21 cellular contexts compared by ENCODE assay signal in genomic region chr16:1165511-1165910, GRCh38. TPM values are rescaled to one million over a fixed set of nuclear protein-coding genes. Genes with fewer than 3 reads are reported as not detected.
DNase-seq lines count a peak whose midpoint lies in the region; ATAC-seq and TF ChIP-seq lines count a peak whose summit lies in the region.
"Had no signal": no experiment of that assay in that cellular context is flagged by ENCODE, and none has a peak within 500 bp of the region (broad histone marks: within the 10 kb centered on the region; RNA-seq: fewer than 3 reads in every experiment).

No MANE protein-coding gene starts in this region.

- WGBS in body of pancreas, 2 donors: 79% methylated on average over 9 of the region's 12 CpGs; no CpG with 5 or more reads in 1 of the 2 donors

- peak overlapping the region; percentile 40 for H3K27ac ChIP-seq in A673 (ENCODE audit: low read depth, low read length, poor library complexity, severe bottlenecking)
- H3K27ac ChIP-seq in rectal smooth muscle tissue (ENCODE audit: low read depth, low read length): peak overlapping the region; percentile 98
- H3K27ac ChIP-seq in body of pancreas: no peak overlapping the region
- no peak overlapping the region for H3K27ac ChIP-seq in CD8-positive, alpha-beta T cell (ENCODE audit: low read depth, low read length)
- H3K27ac ChIP-seq: 22Rv1, C4-2B had no signal

- H3K9me3 Mint-ChIP-seq in CD8-positive, alpha-beta T cell: no peaks in the 10 kb centered on the region
- H3K9me3 Mint-ChIP-seq: CD4-positive, CD25-positive, alpha-beta regulatory T cell; CD8-positive, alpha-beta memory T cell had no signal

- H3K27me3 Mint-ChIP-seq in CD8-positive, alpha-beta T cell (ENCODE audit: low read depth): no peaks in the 10 kb centered on the region
- H3K27me3 Mint-ChIP-seq: CD4-positive, CD25-positive, alpha-beta regulatory T cell had no signal

- DNase-seq in A673 (ENCODE audit: low spot score) (no peak), H7 (peak; percentile 69), left kidney (ENCODE audit: low read depth, low spot score) (peak; percentile 39), body of pancreas (no peak), Right ventricle myocardium inferior (ENCODE audit: missing footprints) (no peak)
- no peak for DNase-seq in CD8-positive, alpha-beta T cell
- DNase-seq: ACHN; AML-193; BE2C; CD4-positive, CD25-positive, alpha-beta regulatory T cell; CD8-positive, alpha-beta memory T cell; DMS 273 treated with DMSO at 0.1 percent for 48 hours; DMS79 treated with DMSO at 0.1 percent for 48 hours; GF-D8; GOT3; HCEC 1CT had no signal

- CTCF ChIA-PET in A673 (lab: Charles Lee): no interaction called here
- CTCF ChIA-PET in CD8-positive, alpha-beta T cell (lab: Charles Lee): no interaction called here

- ATAC-seq in body of pancreas (no peak), GM21423 (IDR thresholded peaks at IDR 0.05; ENCODE audit: unreplicated experiment) (no peak), Right ventricle myocardium inferior (no peak)
- no peak for ATAC-seq in CD8-positive, alpha-beta T cell

- no peaks in the 10 kb centered on the region for H3K27me3 ChIP-seq in A673 (replicated peaks; ENCODE audit: insufficient read depth, low read depth, low read length, poor library complexity)
- no peaks in the 10 kb centered on the region for H3K27me3 ChIP-seq in H7 (ENCODE audit: control insufficient read depth, insufficient read depth, low read length)
- peaks cover 6% of the 10 kb centered on the region for H3K27me3 ChIP-seq in rectal smooth muscle tissue (ENCODE audit: control insufficient read depth, insufficient read depth, low read length)
- peaks cover 0 to 7% of the 10 kb centered on the region in 2 donors for H3K27me3 ChIP-seq in body of pancreas
- H3K27me3 ChIP-seq in CD8-positive, alpha-beta T cell (ENCODE audit: insufficient read depth, low read length): no peaks in the 10 kb centered on the region
- H3K27me3 ChIP-seq: BE2C had no signal

- H3K27ac Mint-ChIP-seq in CD8-positive, alpha-beta T cell: no peak overlapping the region
- H3K27ac Mint-ChIP-seq: CD4-positive, CD25-positive, alpha-beta regulatory T cell had no signal

- H3K4me3 ChIP-seq in A673 (ENCODE audit: low read depth, low read length, poor library complexity, severe bottlenecking) (no peak overlapping the region), H7 (ENCODE audit: insufficient read depth, low read depth, low read length) (no peak overlapping the region), rectal smooth muscle tissue (ENCODE audit: low read length) (no peak overlapping the region), body of pancreas (no peak overlapping the region)
- no peak overlapping the region for H3K4me3 ChIP-seq in CD8-positive, alpha-beta T cell (ENCODE audit: low read depth, low read length)

- BruUV-seq in A673 (replicated peaks; lab: Mats Ljungman, UMichigan): no TSS peak

- peaks cover 47% of the 10 kb centered on the region for H3K4me1 ChIP-seq in A673 (ENCODE audit: insufficient read depth, low read length, poor library complexity, severe bottlenecking)
- peaks cover 68% of the 10 kb centered on the region for H3K4me1 ChIP-seq in rectal smooth muscle tissue (ENCODE audit: control insufficient read depth, insufficient read depth, low read length)
- H3K4me1 ChIP-seq in body of pancreas: peaks cover 36% of the 10 kb centered on the region
- no peaks in the 10 kb centered on the region for H3K4me1 ChIP-seq in CD8-positive, alpha-beta T cell (ENCODE audit: insufficient read depth, low read length)

- no peak for TF ChIP-seq POLR2A in body of pancreas (IDR thresholded peaks at IDR 0.05)

- POLR2A ChIA-PET in A673 (lab: Charles Lee; ENCODE audit: low non-redundant PET): no interaction called here
- POLR2A ChIA-PET in CD8-positive, alpha-beta T cell (lab: Charles Lee): no interaction called here

- no peak for TF ChIP-seq CTCF in A673 (conservative IDR thresholded peaks at IDR 0.05; ENCODE audit: low read depth, low read length)
- TF ChIP-seq CTCF in body of pancreas (IDR thresholded peaks at IDR 0.05): no peak
- TF ChIP-seq CTCF in CD8-positive, alpha-beta T cell (IDR thresholded peaks at IDR 0.05): no peak

- no peaks in the 10 kb centered on the region for H3K36me3 Mint-ChIP-seq in CD8-positive, alpha-beta T cell
- H3K36me3 Mint-ChIP-seq: CD4-positive, CD25-positive, alpha-beta regulatory T cell; CD8-positive, alpha-beta memory T cell had no signal

- H3K4me3 Mint-ChIP-seq in CD8-positive, alpha-beta T cell: no peak overlapping the region
- H3K4me3 Mint-ChIP-seq: CD4-positive, CD25-positive, alpha-beta regulatory T cell; CD8-positive, alpha-beta memory T cell had no signal

- no peak overlapping the region for H3K9ac ChIP-seq in rectal smooth muscle tissue (ENCODE audit: low read length)

- intact Hi-C loops in A673 (cut with micrococcal nuclease; ENCODE audit: unreplicated experiment) (no loop called here), body of pancreas (cut with DNase I) (no loop called here), Right ventricle myocardium inferior (cut with DNase I) (no loop called here)
- intact Hi-C loops in CD8-positive, alpha-beta T cell (cut with DNase I, micrococcal nuclease): no loop called here

- H3K36me3 ChIP-seq in A673 (ENCODE audit: insufficient read depth, low read length, poor library complexity, severe bottlenecking) (no peaks in the 10 kb centered on the region), H7 (replicated peaks; ENCODE audit: control insufficient read depth, insufficient read depth, low read length) (no peaks in the 10 kb centered on the region), rectal smooth muscle tissue (ENCODE audit: control insufficient read depth, insufficient read depth, low read length) (no peaks in the 10 kb centered on the region), body of pancreas (replicated peaks in 1 of 2; ENCODE audit: insufficient read depth in 1 of 2, low read depth in 2 of 2) (no peaks in the 10 kb centered on the region)
- H3K36me3 ChIP-seq in CD8-positive, alpha-beta T cell (ENCODE audit: insufficient read depth, low read length): no peaks in the 10 kb centered on the region
- H3K36me3 ChIP-seq: BE2C had no signal

- H3K9me3 ChIP-seq in A673 (ENCODE audit: low read depth, low read length, poor library complexity, severe bottlenecking) (no peaks in the 10 kb centered on the region), body of pancreas (no peaks in the 10 kb centered on the region)
- H3K9me3 ChIP-seq in CD8-positive, alpha-beta T cell (ENCODE audit: low read length): no peaks in the 10 kb centered on the region
- H3K9me3 ChIP-seq: BE2C had no signal

- no peaks in the 10 kb centered on the region for H3K4me1 Mint-ChIP-seq in CD8-positive, alpha-beta T cell (ENCODE audit: low read depth)
- H3K4me1 Mint-ChIP-seq: CD4-positive, CD25-positive, alpha-beta regulatory T cell; CD8-positive, alpha-beta memory T cell had no signal

RNA-seq across cellular contexts. Expression of gene CACNA1H, which starts 12.6 kb away (rescaled TPM):
- total RNA-seq in A673 (2021) (19.7 and 25.0 TPM in 2 replicates), body of pancreas (10 to 100 TPM in 1 of 2 donors, 1 to 10 TPM in 1; 7.3 to 15.2 TPM), Right ventricle myocardium inferior (6.0 TPM)
- 24.8 and 27.3 TPM in 2 replicates for total RNA-seq in H7 (2014; rRNA removed; shearing (Covaris generic))
- total RNA-seq in CD8-positive, alpha-beta T cell: 1 to 10 TPM; 1.5 to 1.9 TPM

RNA-seq across cellular contexts. Expression of gene TPSG1, which starts 59.6 kb away (rescaled TPM):
- total RNA-seq in A673 (2021) (not detected in 2 replicates), body of pancreas (not detected), Right ventricle myocardium inferior (0.30 TPM)
- total RNA-seq in H7 (2014; rRNA removed; shearing (Covaris generic)): not detected in 2 replicates
- total RNA-seq in CD8-positive, alpha-beta T cell: not detected
- total RNA-seq: CD4-positive, CD25-positive, alpha-beta regulatory T cell; CD8-positive, alpha-beta memory T cell; G401 had no signal

Comparison
In these comparisons a context has a peak if more than half of its experiments do, and no peak if none do; other contexts are left out.
1. DNase-seq: peak in H7 (single experiment) and left kidney (single experiment); none in A673 (single experiment), body of pancreas (0 of 4), CD8-positive, alpha-beta T cell (0 of 7) and Right ventricle myocardium inferior (single experiment).
2. H3K27ac ChIP-seq: peak in A673 (single experiment) and rectal smooth muscle tissue (single experiment); none in body of pancreas (0 of 4) and CD8-positive, alpha-beta T cell (single experiment).